Comparison of ENCODE assay signal across 23 cellular contexts in the genomic region with DNA sequence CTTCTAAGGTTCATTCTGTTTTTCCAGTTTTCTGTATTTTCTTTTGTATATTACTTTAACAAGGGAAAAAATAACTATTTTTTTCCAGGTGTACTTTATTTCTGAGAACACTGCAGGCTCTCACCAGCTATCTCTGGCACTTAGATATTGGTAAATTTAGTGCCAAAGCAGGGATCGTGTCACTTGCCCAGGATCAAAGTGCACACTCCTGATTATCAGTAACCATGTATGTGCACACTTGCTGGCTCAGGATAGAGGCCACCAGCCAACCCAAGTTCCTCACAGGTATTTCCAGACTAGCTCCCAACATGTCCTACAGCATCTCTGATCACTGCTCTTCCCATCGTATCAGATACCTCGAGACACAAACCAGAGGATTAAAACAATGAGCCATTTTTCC.
"Had no signal": no experiment of that assay in that cellular context is flagged by ENCODE, and none has a peak within 500 bp of the region (broad histone marks: within the 10 kb centered on the region; RNA-seq: fewer than 3 reads in every experiment).

No MANE protein-coding gene starts in this region.

- H3K9me3 ChIP-seq: left ventricle myocardium inferior, psoas muscle, sigmoid colon, tibial artery, upper lobe of right lung, vagina had no signal

- H3K27me3 ChIP-seq: foreskin keratinocyte, neural progenitor cell, sigmoid colon, tibial artery, upper lobe of right lung, vagina had no signal

- H3K27ac ChIP-seq: foreskin keratinocyte, left ventricle myocardium inferior, neural progenitor cell, psoas muscle, sigmoid colon, skin epidermis, tibial artery, upper lobe of right lung, vagina had no signal

- DNase-seq: dermis blood vessel endothelial cell; erythroblast; foreskin keratinocyte; immature natural killer cell; left ventricle myocardium inferior; mesenchymal stem cell; midbrain; nucleus accumbens; psoas muscle; retina; sigmoid colon; stimulated activated CD4-positive, alpha-beta T cell treated with anti-CD3 and anti-CD28 coated beads, Interleukin-12 subunit alpha, Interleukin-12 subunit beta, amount 100 ng/mL, for 4 hours; stimulated activated naive CD4-positive, alpha-beta T cell treated with Interleukin-2 at 50 U/mL for 16 hours; tibial artery; upper lobe of right lung had no signal

- H3K9ac ChIP-seq: neural progenitor cell had no signal

- H3K36me3 ChIP-seq: left ventricle myocardium inferior, neural progenitor cell, sigmoid colon, tibial artery, upper lobe of right lung, vagina had no signal

- H3K4me3 ChIP-seq: left ventricle myocardium inferior, lung, neural progenitor cell, psoas muscle, sigmoid colon, skin epidermis, tibial artery, upper lobe of right lung, vagina had no signal

- H3K4me1 ChIP-seq: foreskin keratinocyte, psoas muscle had no signal

- ATAC-seq: foreskin keratinocyte; natural killer cell treated with Interleukin-12 subunit alpha and Interleukin-12 subunit beta and Interleukin-15 and Interleukin-18, amount 100 ng/mL, for 72 hours; psoas muscle; upper lobe of right lung had no signal

- H3K4me2 ChIP-seq: neural progenitor cell had no signal

- H2AFZ ChIP-seq: neural progenitor cell had no signal

- FAIRE-seq: colon, endothelial cell of umbilical vein, keratinocyte had no signal
